Comparison of ENCODE assay signal across 15 cellular contexts in genomic region chr11:32852142-32852541, GRCh38. TPM values are rescaled to one million over a fixed set of nuclear protein-coding genes. Genes with fewer than 3 reads are reported as not detected.
DNase-seq lines count a peak whose midpoint lies in the region; TF ChIP-seq lines count a peak whose summit lies in the region.
"Had no signal": no experiment of that assay in that cellular context is flagged by ENCODE, and none has a peak within 500 bp of the region (broad histone marks: within the 10 kb centered on the region; RNA-seq: fewer than 3 reads in every experiment).

No MANE protein-coding gene starts in this region.

- peaks cover 27% of the 10 kb centered on the region for H3K36me3 Mint-ChIP-seq in dendritic cell treated with granulocyte-macrophage colony-stimulating factor and Interleukin-4, amounts not matched to agents 40 ng/mL and 50 ng/mL, for 4 days (ENCODE audit: low read depth)
- peaks cover 17% of the 10 kb centered on the region for H3K36me3 Mint-ChIP-seq in Calu3 (ENCODE audit: insufficient read depth, unreplicated experiment)

- no peak overlapping the region for H3K4me3 ChIP-seq in NB4 (ENCODE audit: low read depth, low read length)
- no peak overlapping the region for H3K4me3 ChIP-seq in left ventricle myocardium inferior

- no peak overlapping the region for H3K27ac ChIP-seq in left ventricle myocardium inferior (replicated peaks)

- no peaks in the 10 kb centered on the region for H3K27me3 Mint-ChIP-seq in dendritic cell treated with granulocyte-macrophage colony-stimulating factor and Interleukin-4, amounts not matched to agents 40 ng/mL and 50 ng/mL, for 4 days
- no peaks in the 10 kb centered on the region for H3K27me3 Mint-ChIP-seq in Calu3 (ENCODE audit: unreplicated experiment)

- H3K9me3 ChIP-seq in left ventricle myocardium inferior (replicated peaks): peaks cover 3% of the 10 kb centered on the region

- peak; percentile 53 for DNase-seq in COLO829 (ENCODE audit: low spot score)
- DNase-seq in NB4 (ENCODE audit: low read depth): peak; percentile 18
- DNase-seq in myocyte (ENCODE audit: low read depth): peak; percentile 19
- DNase-seq in NCI-H1092 (lab: John Stamatoyannopoulos, UW): no peak
- no peak for DNase-seq in left ventricle myocardium inferior
- DNase-seq in Calu3: no peak
- DNase-seq in NCI-H526 treated with DMSO at 0.1 percent for 48 hours (lab: John Stamatoyannopoulos, UW): no peak
- DNase-seq: CD4-positive, alpha-beta T cell; hypothalamus; NCI-H2029; stimulated activated CD8-positive, alpha-beta memory T cell treated with anti-CD3 and anti-CD28 coated beads, Interleukin-4, amount 100 ng/mL, for 48 hours had no signal

- H3K4me1 Mint-ChIP-seq in dendritic cell treated with granulocyte-macrophage colony-stimulating factor and Interleukin-4, amounts not matched to agents 40 ng/mL and 50 ng/mL, for 4 days (ENCODE audit: low read depth): peaks cover 48% of the 10 kb centered on the region
- no peaks in the 10 kb centered on the region for H3K4me1 Mint-ChIP-seq in Calu3 (ENCODE audit: low read depth, unreplicated experiment)
- H3K4me1 Mint-ChIP-seq: WTC11 had no signal

- H3K9me3 Mint-ChIP-seq in dendritic cell treated with granulocyte-macrophage colony-stimulating factor and Interleukin-4, amounts not matched to agents 40 ng/mL and 50 ng/mL, for 4 days: peaks cover 11% of the 10 kb centered on the region
- no peaks in the 10 kb centered on the region for H3K9me3 Mint-ChIP-seq in Calu3 (ENCODE audit: low read depth, unreplicated experiment)
- H3K9me3 Mint-ChIP-seq: activated T-helper 2 cell treated with anti-CD3 and anti-CD28 coated beads, Interferon-gamma antibody, Interleukin-2, Interleukin-4, amounts not matched to agents 10 μg/mL and 5 μg/mL and 100 μg/mL, durations not matched to agents 14 hours and 24 hours and 36 hours had no signal

- TF ChIP-seq CTCF in NB4 (IDR thresholded peaks at IDR 0.05; ENCODE audit: low read depth, low read length) (no peak), left ventricle myocardium inferior (IDR thresholded peaks at IDR 0.05; ENCODE audit: borderline replicate concordance) (no peak), Calu3 (IDR thresholded peaks at IDR 0.05; ENCODE audit: unreplicated experiment) (no peak)

- peaks cover 4% of the 10 kb centered on the region for H3K27me3 ChIP-seq in left ventricle myocardium inferior (ENCODE audit: low read depth)

- no peak for TF ChIP-seq POLR2A in NB4 (IDR thresholded peaks at IDR 0.05; ENCODE audit: extremely low read depth, insufficient read length)

- CTCF ChIA-PET in Calu3 (lab: Charles Lee): no interaction called here

- H3K27ac Mint-ChIP-seq in dendritic cell treated with granulocyte-macrophage colony-stimulating factor and Interleukin-4, amounts not matched to agents 40 ng/mL and 50 ng/mL, for 4 days: peak overlapping the region; percentile 86
- H3K27ac Mint-ChIP-seq in Calu3 (ENCODE audit: unreplicated experiment): no peak overlapping the region
- H3K27ac Mint-ChIP-seq: activated T-helper 2 cell treated with anti-CD3 and anti-CD28 coated beads, Interferon-gamma antibody, Interleukin-2, Interleukin-4, amounts not matched to agents 10 μg/mL and 5 μg/mL and 100 μg/mL, durations not matched to agents 14 hours and 24 hours and 36 hours; CD4-positive, alpha-beta T cell; WTC11 had no signal

- H3K4me1 ChIP-seq in left ventricle myocardium inferior: no peaks in the 10 kb centered on the region

- H3K36me3 ChIP-seq in left ventricle myocardium inferior: no peaks in the 10 kb centered on the region

- H3K4me3 Mint-ChIP-seq in dendritic cell treated with granulocyte-macrophage colony-stimulating factor and Interleukin-4, amounts not matched to agents 40 ng/mL and 50 ng/mL, for 4 days: peak overlapping the region; percentile 72
- no peak overlapping the region for H3K4me3 Mint-ChIP-seq in Calu3 (ENCODE audit: low read depth, unreplicated experiment)
- H3K4me3 Mint-ChIP-seq: CD4-positive, alpha-beta T cell; WTC11 had no signal

- no TSS peak for BruUV-seq in Calu3 (replicated peaks; lab: Mats Ljungman, UMichigan)

- intact Hi-C loops in dendritic cell treated with granulocyte-macrophage colony-stimulating factor and Interleukin-4, amounts not matched to agents 40 ng/mL and 50 ng/mL, for 4 days (cut with micrococcal nuclease): no loop called here
- intact Hi-C loops in left ventricle myocardium inferior (cut with micrococcal nuclease) (no loop called here), Calu3 (cut with micrococcal nuclease; ENCODE audit: unreplicated experiment) (no loop called here)

RNA-seq across cellular contexts. Expression of gene PRRG4, which starts 22.4 kb away (rescaled TPM):
- total RNA-seq in myocyte (0.08 and 0.21 TPM in 2 replicates), left ventricle myocardium inferior (0.33 TPM), Calu3 (2022) (22.9 and 23.9 TPM in 2 replicates)
- polyA plus RNA-seq in myocyte (2012): 0.03 TPM
- total RNA-seq: chondrocyte had no signal

RNA-seq across cellular contexts. Expression of gene QSER1, which starts 40.5 kb away (rescaled TPM):
- total RNA-seq in myocyte (17.5 and 19.2 TPM in 2 replicates), left ventricle myocardium inferior (15.0 TPM), Calu3 (2022) (44.9 and 54.8 TPM in 2 replicates)
- polyA plus RNA-seq in myocyte (2012): 7.1 TPM

RNA-seq across cellular contexts. Expression of gene CCDC73, which starts 57.7 kb away (rescaled TPM):
- total RNA-seq in myocyte (not detected in 2 replicates), left ventricle myocardium inferior (not detected), Calu3 (2022) (0.07 TPM in 1 of 2 replicates, not detected in the other)
- polyA plus RNA-seq in myocyte (2012): 0.03 TPM
- total RNA-seq: CD4-positive, alpha-beta T cell; chondrocyte; WTC11 had no signal

Comparison
In these comparisons a context has a peak if more than half of its experiments do, and no peak if none do; other contexts are left out.
1. DNase-seq: peak in COLO829 (single experiment), NB4 (single experiment) and myocyte (single experiment); none in NCI-H1092 (single experiment), left ventricle myocardium inferior (single experiment), Calu3 (single experiment) and NCI-H526 treated with DMSO at 0.1 percent for 48 hours (single experiment).
2. RNA of gene PRRG4, which starts 22.4 kb away (total RNA-seq): 22.9 to 23.9 TPM in Calu3; 0.33 TPM in left ventricle myocardium inferior (single experiment) and 0.08 to 0.21 TPM in myocyte; every median in the first group is over 10 times any median in the second.